In genomic region chr9:132877818-132878694, GRCh38 we compare ENCODE assay signal across 8 cellular contexts. TPM values are rescaled to one million over a fixed set of nuclear protein-coding genes. Genes with fewer than 3 reads are reported as not detected.
DNase-seq lines count a peak whose midpoint lies in the region; ATAC-seq, FAIRE-seq and TF ChIP-seq lines count a peak whose summit lies in the region.

TSS of gene AK8 (minus strand) at chr9:132878284. CDS start at chr9:132878255, 29 bp downstream.

- DNase-seq in Caki2 (ENCODE audit: low read depth) (peak; percentile 63), LoVo (ENCODE audit: low spot score) (peak; percentile 76), astrocyte of the hippocampus (ENCODE audit: low read depth, low spot score) (peak; percentile 93), hepatocyte (ENCODE audit: low spot score) (peak; percentile 92), renal cortical epithelial cell (ENCODE audit: low read depth) (peak; percentile 13), urothelium cell line (ENCODE audit: low spot score) (peak; percentile 94)
- DNase-seq in T-helper 2 cell treated with Interferon-gamma antibody and Interleukin-4, amounts not matched to agents 5 μg/mL and 100 μg/mL, for 36 hours (ENCODE audit: low spot score), result peak; percentile 81

- H3K79me2 ChIP-seq in hepatocyte, result no peaks in the 10 kb centered on the region

- peak within 1 kb of the TSS; percentile 100 for H2AFZ ChIP-seq in hepatocyte

- no peaks in the 10 kb centered on the region for H3K9me3 Mint-ChIP-seq in T-helper 2 cell treated with Interferon-gamma antibody and Interleukin-4, amounts not matched to agents 5 μg/mL and 100 μg/mL, for 36 hours

- FAIRE-seq in urothelium cell line (lab: Jason Lieb, UNC), result peak; percentile 80

- peak; percentile 70 for ATAC-seq in GM21390 (IDR thresholded peaks at IDR 0.05; ENCODE audit: unreplicated experiment)

- H3K4me1 ChIP-seq in hepatocyte (ENCODE audit: insufficient read depth), result peaks cover 4% of the 10 kb centered on the region

- no peaks in the 10 kb centered on the region for H3K36me3 ChIP-seq in hepatocyte (replicated peaks; ENCODE audit: insufficient read depth, low read depth)

- peak within 1 kb of the TSS; percentile 81 for H3K27ac Mint-ChIP-seq in T-helper 2 cell treated with Interferon-gamma antibody and Interleukin-4, amounts not matched to agents 5 μg/mL and 100 μg/mL, for 36 hours

- H3K27ac ChIP-seq in hepatocyte, result peak within 1 kb of the TSS; percentile 90

- no peaks in the 10 kb centered on the region for H4K20me1 ChIP-seq in hepatocyte (ENCODE audit: insufficient read depth, poor library complexity, severe bottlenecking)

- H3K27me3 ChIP-seq in hepatocyte, result no peaks in the 10 kb centered on the region

- H3K9me3 ChIP-seq in hepatocyte (ENCODE audit: low read depth), result no peaks in the 10 kb centered on the region

- no peaks in the 10 kb centered on the region for H3K9me2 ChIP-seq in hepatocyte (replicated peaks; ENCODE audit: insufficient read depth)

- peak within 1 kb of the TSS; percentile 83 for H3K4me3 Mint-ChIP-seq in T-helper 2 cell treated with Interferon-gamma antibody and Interleukin-4, amounts not matched to agents 5 μg/mL and 100 μg/mL, for 36 hours

- 2% methylated on average over 76 of the region's 89 CpGs for WGBS in hepatocyte (ENCODE audit: low lambda C conversion rate, missing lambda C conversion rate)

- H3K4me3 ChIP-seq in hepatocyte, result peak within 1 kb of the TSS; percentile 96

- peak within 1 kb of the TSS; percentile 96 for H3K4me2 ChIP-seq in hepatocyte

- TF ChIP-seq CTCF in hepatocyte (IDR thresholded peaks at IDR 0.05; ENCODE audit: poor library complexity), result no peak

- no peaks in the 10 kb centered on the region for H3K36me3 Mint-ChIP-seq in T-helper 2 cell treated with Interferon-gamma antibody and Interleukin-4, amounts not matched to agents 5 μg/mL and 100 μg/mL, for 36 hours (ENCODE audit: low read depth)

- in situ Hi-C loops in Caki2 (cut with HindIII; ENCODE audit: low pct_unique_long_range_greater_than_20kb, low sequenced_read_pairs), result no loop called here

- peaks cover 21% of the 10 kb centered on the region for H3K4me1 Mint-ChIP-seq in T-helper 2 cell treated with Interferon-gamma antibody and Interleukin-4, amounts not matched to agents 5 μg/mL and 100 μg/mL, for 36 hours (ENCODE audit: low read depth)

- H3K27me3 Mint-ChIP-seq in T-helper 2 cell treated with Interferon-gamma antibody and Interleukin-4, amounts not matched to agents 5 μg/mL and 100 μg/mL, for 36 hours (ENCODE audit: low read depth), result no peaks in the 10 kb centered on the region

RNA-seq across cellular contexts. Expression of gene AK8, which starts in this region (rescaled TPM):
- 0.58 and 2.6 TPM in 2 replicates for total RNA-seq in Caki2 (2014; rRNA removed; shearing (Covaris generic); ENCODE audit: low replicate concordance)
- total RNA-seq in hepatocyte, result 0.40 and 1.8 TPM in 2 replicates
- polyA plus RNA-seq in hepatocyte, result 2.6 and 4.5 TPM in 2 replicates
- 2.3 TPM in 1 of 2 replicates, not detected in the other for total RNA-seq in renal cortical epithelial cell

Comparison
In these comparisons a context has a peak if more than half of its experiments do, and no peak if none do; other contexts are left out.
1. Peak in every context shown above with its lines: DNase-seq, ATAC-seq, H3K4me3 ChIP-seq and H3K27ac ChIP-seq.
2. DNase-seq: peak in every context shown above with its lines; median percentile 94 in urothelium cell line; 93 in astrocyte of the hippocampus; 92 in hepatocyte; 81 in T-helper 2 cell treated with Interferon-gamma antibody and Interleukin-4, amounts not matched to agents 5 μg/mL and 100 μg/mL, for 36 hours; 76 in LoVo; 63 in Caki2; 13 in renal cortical epithelial cell.